9 cellular contexts compared by ENCODE assay signal in the genomic region with DNA sequence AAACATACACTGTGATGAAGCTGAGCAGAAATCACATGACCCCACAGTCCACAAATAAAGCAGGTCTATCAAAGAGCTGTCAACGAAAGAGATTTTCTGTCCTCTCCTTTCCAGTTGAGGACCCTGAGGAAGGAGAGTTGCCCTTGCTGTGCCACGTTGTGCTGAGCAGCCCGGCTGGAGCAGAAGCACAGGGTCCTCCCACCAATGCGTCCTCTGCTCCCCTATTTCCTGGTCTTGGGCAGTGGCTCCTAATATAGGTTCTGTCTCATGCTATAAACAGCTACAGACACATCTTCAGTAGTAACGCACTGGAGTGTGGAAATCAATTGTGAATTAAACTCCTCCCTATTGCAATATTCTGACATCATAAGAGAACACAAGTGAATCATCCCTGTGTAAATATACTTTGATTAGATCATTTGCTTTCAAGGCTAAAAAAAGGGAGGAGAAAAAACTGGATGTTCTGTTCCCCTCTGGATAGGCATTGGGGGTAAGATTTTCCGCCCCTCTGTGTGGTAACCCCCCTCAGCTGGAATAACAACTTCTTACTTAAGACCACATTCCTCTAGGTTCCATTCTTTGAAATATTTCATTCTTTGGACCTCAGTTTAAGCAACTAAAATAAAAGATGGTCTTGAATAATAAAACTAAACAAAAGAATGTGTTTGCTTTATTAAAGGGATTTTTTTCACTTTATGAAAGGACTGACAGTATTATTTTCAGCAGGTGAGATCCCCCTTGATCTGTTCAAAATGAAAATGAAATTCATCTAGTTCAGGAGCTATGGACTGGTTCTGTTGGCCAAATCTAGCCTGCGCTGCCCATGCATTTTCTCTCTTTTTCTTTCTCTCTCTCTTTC. TPM values are rescaled to one million over a fixed set of nuclear protein-coding genes. Genes with fewer than 3 reads are reported as not detected.
DNase-seq lines count a peak whose midpoint lies in the region; ATAC-seq and TF ChIP-seq lines count a peak whose summit lies in the region.
"Had no signal": no experiment of that assay in that cellular context is flagged by ENCODE, and none has a peak within 500 bp of the region (broad histone marks: within the 10 kb centered on the region; RNA-seq: fewer than 3 reads in every experiment).

No MANE protein-coding gene starts in this region.

- no peak overlapping the region for H3K27ac Mint-ChIP-seq in activated T-helper 17 cell treated with anti-CD3 and anti-CD28 coated beads, Interleukin-2, amount 50 U/mL, for 72 hours

- H3K27ac ChIP-seq in BLaER1 treated with 17β-estradiol and CSF1 and Interleukin-3, amounts not matched to agents 10 nM and 100 nM = peak overlapping the region in 5 of 11 experiments; percentile 50 to 91 (median 72); a peak in 10 of 22 replicates
- H3K27ac ChIP-seq in duodenal mucosa (ENCODE audit: low read depth, low read length) = peak overlapping the region; percentile 11
- peak overlapping the region; percentile 95 for H3K27ac ChIP-seq in neutrophil

- H3K4me1 ChIP-seq in BLaER1 treated with 17β-estradiol and CSF1 and Interleukin-3, amounts not matched to agents 10 nM and 100 nM = peaks cover 16 to 88% (median 33%) of the 10 kb centered on the region in 10 experiments
- H3K4me1 ChIP-seq in duodenal mucosa (ENCODE audit: control insufficient read depth in 1 of 2, insufficient read depth in 2 of 2, low read length in 2 of 2) = peaks cover 5 to 13% of the 10 kb centered on the region in 2 donors
- H3K4me1 ChIP-seq in neutrophil (ENCODE audit: control insufficient read depth in 1 of 2, insufficient read depth in 1 of 2, low read depth in 1 of 2, low read length in 1 of 2) = peaks cover 44 to 59% of the 10 kb centered on the region in 2 experiments

- H3K9ac ChIP-seq in BLaER1 treated with 17β-estradiol and CSF1 and Interleukin-3, amounts not matched to agents 10 nM and 100 nM = peak overlapping the region in 4 of 11 experiments; percentile 28 to 75 (median 62); a peak in 8 of 22 replicates
- H3K9ac ChIP-seq in duodenal mucosa (ENCODE audit: low read depth in 1 of 2, low read length in 2 of 2) = peak overlapping the region in 1 of 2 donors; percentile 45

- H3K4me2 ChIP-seq in BLaER1 treated with 17β-estradiol and CSF1 and Interleukin-3, amounts not matched to agents 10 nM and 100 nM = peak overlapping the region; percentile 36 to 86 (median 62)

- peak; percentile 77 for DNase-seq in NCI-H345 (lab: John Stamatoyannopoulos, UW)
- DNase-seq in D341Med (ENCODE audit: low spot score) = no peak
- DNase-seq: naive B cell had no signal

- no peaks in the 10 kb centered on the region for H4K20me1 ChIP-seq in BLaER1 treated with 17β-estradiol and CSF1 and Interleukin-3, amounts not matched to agents 10 nM and 100 nM

- TF ChIP-seq CTCF in neutrophil (IDR thresholded peaks at IDR 0.05) = no peak

- H3K27me3 ChIP-seq in BLaER1 treated with 17β-estradiol and CSF1 and Interleukin-3, amounts not matched to agents 10 nM and 100 nM = no peaks in the 10 kb centered on the region
- peaks cover 0 to 3% of the 10 kb centered on the region in 2 donors for H3K27me3 ChIP-seq in duodenal mucosa (ENCODE audit: control insufficient read depth in 1 of 2, insufficient read depth in 2 of 2, low read length in 2 of 2)
- no peaks in the 10 kb centered on the region for H3K27me3 ChIP-seq in neutrophil

- ATAC-seq in HG02852 (IDR thresholded peaks at IDR 0.05; ENCODE audit: unreplicated experiment) (no peak), GM19324 (IDR thresholded peaks at IDR 0.05; ENCODE audit: low FRiP score, unreplicated experiment) (no peak)
- ATAC-seq in activated T-helper 17 cell treated with anti-CD3 and anti-CD28 coated beads, Interleukin-2, amount 50 U/mL, for 72 hours (replicated peaks) = no peak

- H3K4me3 Mint-ChIP-seq in activated T-helper 17 cell treated with anti-CD3 and anti-CD28 coated beads, Interleukin-2, amount 50 U/mL, for 72 hours = no peak overlapping the region

- H3K4me1 Mint-ChIP-seq in activated T-helper 17 cell treated with anti-CD3 and anti-CD28 coated beads, Interleukin-2, amount 50 U/mL, for 72 hours = no peaks in the 10 kb centered on the region

- no peaks in the 10 kb centered on the region for H3K36me3 Mint-ChIP-seq in activated T-helper 17 cell treated with anti-CD3 and anti-CD28 coated beads, Interleukin-2, amount 50 U/mL, for 72 hours (ENCODE audit: low read depth)
- H3K36me3 Mint-ChIP-seq: naive B cell had no signal

- H3K4me3 ChIP-seq in BLaER1 treated with 17β-estradiol and CSF1 and Interleukin-3, amounts not matched to agents 10 nM and 100 nM = 0 out of 20 replicates have a peak overlapping the region, but pooled peaks of 1 of the 10 experiments have one; percentile 0
- H3K4me3 ChIP-seq in duodenal mucosa (ENCODE audit: low read depth in 1 of 2, low read length in 2 of 2) = no peak overlapping the region
- H3K4me3 ChIP-seq in neutrophil (ENCODE audit: low read depth in 1 of 2, low read length in 1 of 2) = peak overlapping the region; percentile 52 to 60

- H3K36me3 ChIP-seq in BLaER1 treated with 17β-estradiol and CSF1 and Interleukin-3, amounts not matched to agents 10 nM and 100 nM = no peaks in the 10 kb centered on the region
- H3K36me3 ChIP-seq in duodenal mucosa (ENCODE audit: control insufficient read depth in 1 of 2, insufficient read depth in 2 of 2, low read length in 2 of 2) (no peaks in the 10 kb centered on the region), neutrophil (no peaks in the 10 kb centered on the region)

- no peaks in the 10 kb centered on the region for H3K9me3 Mint-ChIP-seq in activated T-helper 17 cell treated with anti-CD3 and anti-CD28 coated beads, Interleukin-2, amount 50 U/mL, for 72 hours
- H3K9me3 Mint-ChIP-seq: naive B cell had no signal

- peaks cover 30% of the 10 kb centered on the region for H3K27me3 Mint-ChIP-seq in activated T-helper 17 cell treated with anti-CD3 and anti-CD28 coated beads, Interleukin-2, amount 50 U/mL, for 72 hours

- no peaks in the 10 kb centered on the region for H3K9me3 ChIP-seq in BLaER1 treated with 17β-estradiol and CSF1 and Interleukin-3, amounts not matched to agents 10 nM and 100 nM (replicated peaks in 1 of 11)
- H3K9me3 ChIP-seq in duodenal mucosa (ENCODE audit: control insufficient read depth in 1 of 2, low read length in 2 of 2) = no peaks in the 10 kb centered on the region
- H3K9me3 ChIP-seq in neutrophil = no peaks in the 10 kb centered on the region

RNA-seq across cellular contexts. Expression of gene RHOB, which starts 8.3 kb away (rescaled TPM):
- total RNA-seq in activated T-helper 17 cell treated with anti-CD3 and anti-CD28 coated beads, Interleukin-2, amount 50 U/mL, for 72 hours = 10 to 100 TPM in 1 of 2 donors, 1 to 10 TPM in 1; 6.8 to 25.8 TPM

Comparison
In these comparisons a context has a peak if more than half of its experiments do, and no peak if none do; other contexts are left out.
1. H3K4me3 ChIP-seq: peak in neutrophil (2 of 2); none in duodenal mucosa (0 of 2).